ENCODE assay signal across 23 cellular contexts in the genomic region with DNA sequence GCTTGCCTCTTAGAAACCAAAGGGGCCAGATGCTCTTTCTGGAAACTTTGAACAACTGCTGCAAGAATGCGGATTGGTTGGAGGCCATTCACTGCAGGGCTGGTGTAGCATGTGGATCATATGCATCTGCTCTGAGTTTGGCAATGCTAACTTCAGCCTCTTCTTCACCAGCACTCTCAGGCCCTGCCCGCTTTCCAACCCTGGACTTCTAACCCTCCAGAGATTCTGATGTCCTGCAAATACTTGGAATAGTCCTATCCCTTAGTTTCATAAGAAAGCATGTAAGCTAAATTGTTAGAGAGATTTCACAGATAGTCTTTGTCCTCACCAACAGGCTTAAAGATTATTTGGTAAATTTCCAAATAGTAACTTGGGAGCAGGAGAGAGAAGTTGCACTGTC.
DNase-seq lines count a peak whose midpoint lies in the region; ATAC-seq, FAIRE-seq and TF ChIP-seq lines count a peak whose summit lies in the region.
"Had no signal": no experiment of that assay in that cellular context is flagged by ENCODE, and none has a peak within 500 bp of the region (broad histone marks: within the 10 kb centered on the region; RNA-seq: fewer than 3 reads in every experiment).

No MANE protein-coding gene starts in this region.

- TF ChIP-seq POLR2A in A549 (IDR thresholded peaks at IDR 0.05; ENCODE audit: low read length) = no peak

- DNase-seq in A549 (ENCODE audit: low read depth in 1 of 2, low spot score in 1 of 2) (no peak), Calu3 (no peak), foreskin keratinocyte (no peak), trophoblast cell (peak; percentile 80 to 90), DMS114 treated with DMSO at 0.1 percent for 48 hours (lab: John Stamatoyannopoulos, UW; ENCODE audit: unreplicated experiment) (no peak), NCI-H2081 treated with DMSO at 0.1 percent for 48 hours (lab: John Stamatoyannopoulos, UW) (no peak), GOT3 (lab: John Stamatoyannopoulos, UW) (no peak)
- DNase-seq: Caco-2; CD8-positive, alpha-beta T cell; Karpas-422; NCI-H1092; NCI-H1417 treated with DMSO at 0.1 percent for 48 hours; NCI-H1694 treated with DMSO at 0.1 percent for 48 hours; NCI-H2081; NCI-H524; NCI-H748 treated with DMSO at 0.1 percent for 48 hours; NK-92 treated with Interleukin-12 subunit alpha and Interleukin-12 subunit beta, amount 100 ng/mL, for 24 hours; T-cell had no signal

- peaks cover 5% of the 10 kb centered on the region; the same call in 1 of the 3 replicates for H3K4me1 ChIP-seq in A549
- peaks cover 29% of the 10 kb centered on the region for H3K4me1 ChIP-seq in foreskin keratinocyte
- H3K4me1 ChIP-seq in trophoblast cell (ENCODE audit: control insufficient read depth in 1 of 2, insufficient read depth in 2 of 2, low read length in 2 of 2) = no peaks in the 10 kb centered on the region
- H3K4me1 ChIP-seq: Caco-2 had no signal

- no peak overlapping the region for H3K18ac ChIP-seq in trophoblast cell (ENCODE audit: low read length)

- no peak overlapping the region for H3K23ac ChIP-seq in trophoblast cell (ENCODE audit: low read length)

- no peak overlapping the region for H2BK12ac ChIP-seq in trophoblast cell (ENCODE audit: low read length)

- no peaks in the 10 kb centered on the region for H3K36me3 Mint-ChIP-seq in Calu3 (ENCODE audit: insufficient read depth, unreplicated experiment)
- H3K36me3 Mint-ChIP-seq: CD8-positive, alpha-beta T cell; T-cell had no signal

- TF ChIP-seq CTCF in A549 (IDR thresholded peaks at IDR 0.05) = no peak
- TF ChIP-seq CTCF in Calu3 (IDR thresholded peaks at IDR 0.05; ENCODE audit: unreplicated experiment) = no peak
- TF ChIP-seq CTCF in foreskin keratinocyte (conservative IDR thresholded peaks at IDR 0.05) = no peak

- H4K8ac ChIP-seq in trophoblast cell (ENCODE audit: low read depth, low read length) = no peak overlapping the region

- intact Hi-C loops in Calu3 (cut with micrococcal nuclease; ENCODE audit: unreplicated experiment) = no loop called here

- H3K36me3 ChIP-seq in trophoblast cell (ENCODE audit: control insufficient read depth in 1 of 2, insufficient read depth in 2 of 2, low read length in 2 of 2) = no peaks in the 10 kb centered on the region

- peak overlapping the region; percentile 63 for H3K27ac Mint-ChIP-seq in Calu3 (ENCODE audit: unreplicated experiment)
- H3K27ac Mint-ChIP-seq: B cell; CD8-positive, alpha-beta T cell; T-cell had no signal

- H3K9ac ChIP-seq in trophoblast cell (ENCODE audit: low read length) = no peak overlapping the region

- no peak overlapping the region for H2BK120ac ChIP-seq in trophoblast cell (ENCODE audit: insufficient read depth, low read length, poor library complexity)

- H3K14ac ChIP-seq in trophoblast cell (ENCODE audit: low read length) = no peak overlapping the region

- H3K4me2 ChIP-seq in A549 (no peak overlapping the region), trophoblast cell (ENCODE audit: low read length) (no peak overlapping the region)

- TF ChIP-seq EP300 in A549 (IDR thresholded peaks at IDR 0.05) = no peak

- no peak overlapping the region for H2AFZ ChIP-seq in trophoblast cell (ENCODE audit: insufficient read depth, low read length, poor library complexity)

- H3K4me3 ChIP-seq in A549 = no peak overlapping the region
- H3K4me3 ChIP-seq in trophoblast cell (ENCODE audit: low read depth, low read length) = no peak overlapping the region

- no peaks in the 10 kb centered on the region for H3K79me2 ChIP-seq in trophoblast cell (ENCODE audit: control insufficient read depth, insufficient read depth, low read length, poor library complexity)

- H3K4me1 Mint-ChIP-seq in Calu3 (ENCODE audit: low read depth, unreplicated experiment) = peaks cover 39% of the 10 kb centered on the region

- H3K27me3 ChIP-seq in foreskin keratinocyte = no peaks in the 10 kb centered on the region
- H3K27me3 ChIP-seq in trophoblast cell (ENCODE audit: insufficient read depth, low read length) = no peaks in the 10 kb centered on the region

- no peaks in the 10 kb centered on the region for H3K79me1 ChIP-seq in trophoblast cell (ENCODE audit: low read length)

- no peak overlapping the region for H2BK5ac ChIP-seq in trophoblast cell (ENCODE audit: low read depth, low read length, poor library complexity)

- no peak overlapping the region for H4K12ac ChIP-seq in trophoblast cell (ENCODE audit: low read depth, low read length)

- no peak overlapping the region for H2AK5ac ChIP-seq in trophoblast cell (ENCODE audit: low read length)

- WGBS in A549 (ENCODE audit: missing lambda C conversion rate) = 85% methylated on average over 2 of the region's 2 CpGs
- WGBS in trophoblast cell (ENCODE audit: extremely low coverage, insufficient coverage, insufficient read length) = no CpG with 5 or more reads among the region's 2 CpGs

- FAIRE-seq in A549 (lab: Jason Lieb, UNC) = no peak
- FAIRE-seq: G401.6, H54 had no signal

- ATAC-seq in A549 (no peak), foreskin keratinocyte (no peak)
- ATAC-seq: CD8-positive, alpha-beta T cell; T-cell had no signal

- H3K27ac ChIP-seq in A549 (peak overlapping the region; percentile 30 to 43; a peak in 3 of 6 replicates), foreskin keratinocyte (peak overlapping the region; percentile 71), trophoblast cell (ENCODE audit: low read depth, low read length) (no peak overlapping the region)
- H3K27ac ChIP-seq: C4-2B, HL-60 had no signal

- CTCF ChIA-PET in A549 (lab: Yijun Ruan, JAX) (interaction anchor here (0.8 to 3.9 kb wide), 3 partner anchors 9 to 101 kb away, joined by 3 to 13 read pairs (median 3); no protein-coding TSS in a partner anchor), Calu3 (lab: Charles Lee) (interaction anchor here (1.0 kb wide), 1 partner anchor 149 kb away, joined by 4 read pairs; no protein-coding TSS in a partner anchor)

- peaks cover 5% of the 10 kb centered on the region for H3K9me3 Mint-ChIP-seq in Calu3 (ENCODE audit: low read depth, unreplicated experiment)
- H3K9me3 Mint-ChIP-seq: CD8-positive, alpha-beta T cell had no signal

- TF ChIP-seq RAD21 in A549 (conservative IDR thresholded peaks at IDR 0.05 in 1 of 2, IDR thresholded peaks at IDR 0.05 in 1 of 2) = no peak

- POLR2A ChIA-PET in A549 (lab: Yijun Ruan, JAX) = no interaction called here

- no peak overlapping the region for H3K4me3 Mint-ChIP-seq in Calu3 (ENCODE audit: low read depth, unreplicated experiment)
- H3K4me3 Mint-ChIP-seq: B cell; CD8-positive, alpha-beta T cell; T-cell had no signal

- H3K9me3 ChIP-seq in A549 (no peaks in the 10 kb centered on the region), trophoblast cell (ENCODE audit: insufficient read depth, low read depth, low read length) (no peaks in the 10 kb centered on the region)
- H3K9me3 ChIP-seq: Caco-2 had no signal

- H4K91ac ChIP-seq in trophoblast cell (ENCODE audit: low read depth, low read length) = no peak overlapping the region

- H3K27me3 Mint-ChIP-seq in Calu3 (ENCODE audit: unreplicated experiment) = no peaks in the 10 kb centered on the region
- H3K27me3 Mint-ChIP-seq: T-cell had no signal

- no TSS peak for BruUV-seq in Calu3 (replicated peaks; lab: Mats Ljungman, UMichigan)

- no peak overlapping the region for H3K4ac ChIP-seq in trophoblast cell (ENCODE audit: low read depth, low read length)

TF ChIP-seq in A549, 52 proteins besides CTCF, POLR2A, EP300 and RAD21:
- TF ChIP-seq FOSL2 (IDR thresholded peaks at IDR 0.05) = no peak
- no peak for TF ChIP-seq FOSL2 (CRISPR knock-in tag; IDR thresholded peaks at IDR 0.05)
- no peak for TF ChIP-seq HEYL (CRISPR knock-in tag; IDR thresholded peaks at IDR 0.05)
- TF ChIP-seq PHF8 (IDR thresholded peaks at IDR 0.05; ENCODE audit: borderline replicate concordance, low read depth) = no peak
- no peak for TF ChIP-seq RNF2 (IDR thresholded peaks at IDR 0.05; ENCODE audit: borderline replicate concordance, low read depth)
- no peak for TF ChIP-seq ZSCAN20 (CRISPR knock-in tag; IDR thresholded peaks at IDR 0.05)
- TF ChIP-seq ZNF302 (CRISPR knock-in tag; IDR thresholded peaks at IDR 0.05) = no peak
- TF ChIP-seq CHD2 (IDR thresholded peaks at IDR 0.05; ENCODE audit: low read length, partially characterized antibody) = no peak
- TF ChIP-seq JUN (IDR thresholded peaks at IDR 0.05) = no peak
- no peak for TF ChIP-seq HOXB5 (CRISPR knock-in tag; IDR thresholded peaks at IDR 0.05)
- no peak for TF ChIP-seq NR3C1 (IDR thresholded peaks at IDR 0.05)
- no peak for TF ChIP-seq ATOH8 (CRISPR knock-in tag; IDR thresholded peaks at IDR 0.05; ENCODE audit: low read depth)
- TF ChIP-seq, protein P1, sequence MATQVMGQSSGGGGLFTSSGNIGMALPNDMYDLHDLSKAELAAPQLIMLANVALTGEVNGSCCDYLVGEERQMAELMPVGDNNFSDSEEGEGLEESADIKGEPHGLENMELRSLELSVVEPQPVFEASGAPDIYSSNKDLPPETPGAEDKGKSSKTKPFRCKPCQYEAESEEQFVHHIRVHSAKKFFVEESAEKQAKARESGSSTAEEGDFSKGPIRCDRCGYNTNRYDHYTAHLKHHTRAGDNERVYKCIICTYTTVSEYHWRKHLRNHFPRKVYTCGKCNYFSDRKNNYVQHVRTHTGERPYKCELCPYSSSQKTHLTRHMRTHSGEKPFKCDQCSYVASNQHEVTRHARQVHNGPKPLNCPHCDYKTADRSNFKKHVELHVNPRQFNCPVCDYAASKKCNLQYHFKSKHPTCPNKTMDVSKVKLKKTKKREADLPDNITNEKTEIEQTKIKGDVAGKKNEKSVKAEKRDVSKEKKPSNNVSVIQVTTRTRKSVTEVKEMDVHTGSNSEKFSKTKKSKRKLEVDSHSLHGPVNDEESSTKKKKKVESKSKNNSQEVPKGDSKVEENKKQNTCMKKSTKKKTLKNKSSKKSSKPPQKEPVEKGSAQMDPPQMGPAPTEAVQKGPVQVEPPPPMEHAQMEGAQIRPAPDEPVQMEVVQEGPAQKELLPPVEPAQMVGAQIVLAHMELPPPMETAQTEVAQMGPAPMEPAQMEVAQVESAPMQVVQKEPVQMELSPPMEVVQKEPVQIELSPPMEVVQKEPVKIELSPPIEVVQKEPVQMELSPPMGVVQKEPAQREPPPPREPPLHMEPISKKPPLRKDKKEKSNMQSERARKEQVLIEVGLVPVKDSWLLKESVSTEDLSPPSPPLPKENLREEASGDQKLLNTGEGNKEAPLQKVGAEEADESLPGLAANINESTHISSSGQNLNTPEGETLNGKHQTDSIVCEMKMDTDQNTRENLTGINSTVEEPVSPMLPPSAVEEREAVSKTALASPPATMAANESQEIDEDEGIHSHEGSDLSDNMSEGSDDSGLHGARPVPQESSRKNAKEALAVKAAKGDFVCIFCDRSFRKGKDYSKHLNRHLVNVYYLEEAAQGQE (IDR thresholded peaks at IDR 0.05) = no peak

Comparison
In these comparisons a context has a peak if more than half of its experiments do, and no peak if none do; other contexts are left out.
1. DNase-seq: peak in trophoblast cell (2 of 2); none in A549 (0 of 2), Calu3 (single experiment), foreskin keratinocyte (0 of 2), DMS114 treated with DMSO at 0.1 percent for 48 hours (single experiment), NCI-H2081 treated with DMSO at 0.1 percent for 48 hours (single experiment) and GOT3 (single experiment).